1 cellular context compared by ENCODE assay signal in genomic region chr1:26695417-26696190, GRCh38.
TF ChIP-seq lines count a peak whose summit lies in the region.

Gene ARID1A (plus strand): TSS chr1:26696015. CDS start chr1:26696404, 389 bp downstream.

TF ChIP-seq in HepG2, 621 proteins besides CTCF, POLR2A, EP300 and RAD21 (continued from another document and continues in another):
- TF ChIP-seq PBX2 (CRISPR knock-in tag; IDR thresholded peaks at IDR 0.05), result no peak
- TF ChIP-seq XBP1 (CRISPR knock-in tag; IDR thresholded peaks at IDR 0.05), result no peak
- peak; percentile 92 to 96; a peak in 3 of 4 replicates for TF ChIP-seq HMGXB4 (CRISPR knock-in tag; IDR thresholded peaks at IDR 0.05; ENCODE audit: borderline replicate concordance in 1 of 2, low read depth in 1 of 2)
- TF ChIP-seq ZNF607 (CRISPR knock-in tag; IDR thresholded peaks at IDR 0.05; ENCODE audit: borderline replicate concordance), result peak; percentile 89
- peak; percentile 40; the same call in 1 of the 2 replicates for TF ChIP-seq HCFC1 (IDR thresholded peaks at IDR 0.05; ENCODE audit: low read depth, low read length)
- no peak for TF ChIP-seq ZEB1 (IDR thresholded peaks at IDR 0.05; ENCODE audit: insufficient replicate concordance, low read depth)
- peak; percentile 80 for TF ChIP-seq FOXC1 (CRISPR knock-in tag; IDR thresholded peaks at IDR 0.05; ENCODE audit: borderline replicate concordance)
- TF ChIP-seq BHLHE40 (IDR thresholded peaks at IDR 0.05; ENCODE audit: low read length), result 0 out of 2 replicates have a peak, but pooled peaks have one; percentile 18
- TF ChIP-seq SMAD1 (CRISPR knock-in tag; IDR thresholded peaks at IDR 0.05; ENCODE audit: borderline replicate concordance, low read depth), result peak; percentile 94; the same call in 1 of the 2 replicates
- TF ChIP-seq ZNF775 (CRISPR knock-in tag; IDR thresholded peaks at IDR 0.05; ENCODE audit: borderline replicate concordance), result peak; percentile 89
- peak; percentile 91; the same call in 1 of the 2 replicates for TF ChIP-seq EEA1 (CRISPR knock-in tag; IDR thresholded peaks at IDR 0.05; ENCODE audit: borderline replicate concordance)
- no peak for TF ChIP-seq ZNF562 (CRISPR knock-in tag; IDR thresholded peaks at IDR 0.05; ENCODE audit: borderline replicate concordance)
- TF ChIP-seq KLF13 (CRISPR knock-in tag; IDR thresholded peaks at IDR 0.05), result peak; percentile 81; the same call in 1 of the 2 replicates
- TF ChIP-seq ZNF296 (CRISPR knock-in tag; conservative IDR thresholded peaks at IDR 0.05), result 0 out of 2 replicates have a peak, but pooled peaks have one; percentile 20
- TF ChIP-seq ZNF572 (CRISPR knock-in tag; IDR thresholded peaks at IDR 0.05), result no peak
- peak; percentile 66 for TF ChIP-seq HINFP (CRISPR knock-in tag; IDR thresholded peaks at IDR 0.05; ENCODE audit: low read depth)
- peak; percentile 73 for TF ChIP-seq ZNF205 (CRISPR knock-in tag; IDR thresholded peaks at IDR 0.05)
- TF ChIP-seq USF2 (IDR thresholded peaks at IDR 0.05; ENCODE audit: low read depth, low read length), result no peak
- no peak; the same call in 1 of the 2 replicates for TF ChIP-seq USF2 (CRISPR knock-in tag; IDR thresholded peaks at IDR 0.05; ENCODE audit: borderline replicate concordance)
- no peak for TF ChIP-seq SP1 (IDR thresholded peaks at IDR 0.05)
- TF ChIP-seq SP1 (CRISPR knock-in tag; IDR thresholded peaks at IDR 0.05), result peak; percentile 90
- TF ChIP-seq ZNF136 (CRISPR knock-in tag; IDR thresholded peaks at IDR 0.05; ENCODE audit: low read depth), result peak; percentile 46; the same call in 1 of the 2 replicates
- TF ChIP-seq TBX3 (IDR thresholded peaks at IDR 0.05; ENCODE audit: borderline replicate concordance), result peak; percentile 51; the same call in 1 of the 2 replicates
- peak; percentile 92 for TF ChIP-seq DMAP1 (CRISPR knock-in tag; IDR thresholded peaks at IDR 0.05)
- TF ChIP-seq ZNF639 (CRISPR knock-in tag; conservative IDR thresholded peaks at IDR 0.05), result peak; percentile 89
- TF ChIP-seq ETV6 (CRISPR knock-in tag; conservative IDR thresholded peaks at IDR 0.05), result peak; percentile 96; the same call in 1 of the 2 replicates
- TF ChIP-seq ZNF160 (CRISPR knock-in tag; IDR thresholded peaks at IDR 0.05), result peak; percentile 81
- no peak for TF ChIP-seq PHF5A (CRISPR knock-in tag; IDR thresholded peaks at IDR 0.05; ENCODE audit: low read depth, unreplicated experiment)
- TF ChIP-seq ZSCAN22 (CRISPR knock-in tag; IDR thresholded peaks at IDR 0.05), result 0 out of 2 replicates have a peak, but pooled peaks have one; percentile 53
- TF ChIP-seq MLLT10 (CRISPR knock-in tag; IDR thresholded peaks at IDR 0.05), result no peak
- peak; percentile 54; the same call in 1 of the 2 replicates for TF ChIP-seq FLYWCH1 (CRISPR knock-in tag; IDR thresholded peaks at IDR 0.05)
- no peak; the same call in 1 of the 2 replicates for TF ChIP-seq SOX5 (CRISPR knock-in tag; IDR thresholded peaks at IDR 0.05; ENCODE audit: borderline replicate concordance)
- peak; percentile 85; the same call in 1 of the 2 replicates for TF ChIP-seq ZNF329 (CRISPR knock-in tag; IDR thresholded peaks at IDR 0.05; ENCODE audit: low read depth)
- TF ChIP-seq ZNF33A (CRISPR knock-in tag; IDR thresholded peaks at IDR 0.05; ENCODE audit: borderline replicate concordance), result no peak
- TF ChIP-seq ZNF773 (CRISPR knock-in tag; IDR thresholded peaks at IDR 0.05; ENCODE audit: borderline replicate concordance), result no peak
- peak; percentile 90 for TF ChIP-seq ZNF501 (CRISPR knock-in tag; IDR thresholded peaks at IDR 0.05)
- TF ChIP-seq ZNF737 (CRISPR knock-in tag; IDR thresholded peaks at IDR 0.05; ENCODE audit: borderline replicate concordance), result no peak
- peak; percentile 29; the same call in 1 of the 2 replicates for TF ChIP-seq ZNF460 (CRISPR knock-in tag; IDR thresholded peaks at IDR 0.05; ENCODE audit: borderline replicate concordance)
- TF ChIP-seq ZBTB46 (CRISPR knock-in tag; IDR thresholded peaks at IDR 0.05; ENCODE audit: borderline replicate concordance), result peak; percentile 74; the same call in 1 of the 2 replicates
- TF ChIP-seq FOXK1 (CRISPR knock-in tag; IDR thresholded peaks at IDR 0.05; ENCODE audit: borderline replicate concordance, low read depth), result peak; percentile 81
- no peak for TF ChIP-seq NONO (IDR thresholded peaks at IDR 0.05)
- TF ChIP-seq NONO (CRISPR knock-in tag; conservative IDR thresholded peaks at IDR 0.05), result peak; percentile 96
- TF ChIP-seq ZNF709 (CRISPR knock-in tag; IDR thresholded peaks at IDR 0.05), result peak; percentile 94; the same call in 1 of the 2 replicates
- TF ChIP-seq ZNF350 (CRISPR knock-in tag; IDR thresholded peaks at IDR 0.05; ENCODE audit: borderline replicate concordance, low read depth), result peak; percentile 95; the same call in 1 of the 2 replicates
- TF ChIP-seq ZNF414 (CRISPR knock-in tag; IDR thresholded peaks at IDR 0.05), result peak; percentile 99
- TF ChIP-seq FOXP4 (CRISPR knock-in tag; IDR thresholded peaks at IDR 0.05), result peak; percentile 72
- no peak for TF ChIP-seq ZFP36 (IDR thresholded peaks at IDR 0.05; ENCODE audit: borderline replicate concordance, low read depth, low read length, partially characterized antibody)
- no peak for TF ChIP-seq TIGD3 (CRISPR knock-in tag; IDR thresholded peaks at IDR 0.05; ENCODE audit: borderline replicate concordance)
- TF ChIP-seq SNAPC5 (CRISPR knock-in tag; IDR thresholded peaks at IDR 0.05; ENCODE audit: borderline replicate concordance), result peak; percentile 85
- TF ChIP-seq ARNTL (CRISPR knock-in tag; IDR thresholded peaks at IDR 0.05), result peak; percentile 75
- no peak for TF ChIP-seq MTA3 (CRISPR knock-in tag; IDR thresholded peaks at IDR 0.05)
- TF ChIP-seq ZNF275 (CRISPR knock-in tag; IDR thresholded peaks at IDR 0.05; ENCODE audit: borderline replicate concordance), result peak; percentile 94
